11 cellular contexts compared by ENCODE assay signal in the genomic region with DNA sequence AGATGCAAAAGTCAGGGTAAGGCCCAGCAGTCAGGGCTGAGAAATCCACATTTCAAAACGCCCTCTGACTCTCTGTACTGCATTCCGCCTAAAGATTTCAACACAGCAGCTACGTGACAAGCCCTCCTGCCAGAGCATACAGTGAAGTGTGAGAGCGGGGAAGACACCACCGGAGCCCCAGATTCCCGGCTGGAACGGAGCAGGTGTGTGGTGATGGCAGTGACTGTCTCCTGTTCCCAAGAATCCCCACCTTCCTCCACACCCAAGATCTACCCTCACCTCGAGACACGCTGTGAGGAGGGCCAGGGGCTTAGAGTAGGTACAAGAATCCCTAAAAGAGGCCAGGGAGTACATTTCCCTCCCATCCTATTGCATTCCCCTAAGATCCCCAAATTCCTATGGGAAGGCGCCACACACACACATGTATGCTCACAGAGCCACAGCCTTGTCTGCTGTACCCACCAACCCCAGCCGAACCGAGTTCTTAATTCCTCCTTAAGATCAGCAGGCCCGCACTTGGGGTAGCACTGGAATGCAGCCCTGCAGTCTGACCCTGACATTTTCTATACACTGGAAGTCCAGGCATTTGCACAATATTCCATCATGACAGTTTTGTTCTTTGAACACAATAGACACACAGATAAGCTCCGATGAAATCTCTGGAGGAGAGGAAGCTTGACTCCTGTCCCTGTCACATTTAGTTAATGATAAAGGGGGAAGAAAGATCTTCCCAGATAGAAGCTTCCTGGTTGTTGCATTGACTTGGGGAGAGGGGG.
DNase-seq lines count a peak whose midpoint lies in the region; ATAC-seq and TF ChIP-seq lines count a peak whose summit lies in the region.
"Had no signal": no experiment of that assay in that cellular context is flagged by ENCODE, and none has a peak within 500 bp of the region (broad histone marks: within the 10 kb centered on the region; RNA-seq: fewer than 3 reads in every experiment).

No MANE protein-coding gene starts in this region.

- peak overlapping the region; percentile 72 to 78 (median 75) for H3K27ac ChIP-seq in gastrocnemius medialis
- H3K27ac ChIP-seq: 22Rv1, tibial artery had no signal

- H3K4me3 ChIP-seq in gastrocnemius medialis: peak overlapping the region; percentile 4 to 36 (median 6)
- H3K4me3 ChIP-seq: tibial artery had no signal

- in situ Hi-C loops in gastrocnemius medialis (cut with MboI; ENCODE audit: low sequenced_read_pairs in 4 of 4): no loop called here

- POLR2A ChIA-PET in activated CD8-positive, alpha-beta T cell treated with anti-CD3 and anti-CD28 coated beads for 36 hours (lab: Charles Lee): interaction anchor here (0.7 to 2.5 kb wide), 4 partner anchors 9 to 101 kb away, joined by 3 to 8 read pairs (median 4); no protein-coding TSS in a partner anchor

- peak in 1 of 2 donors; percentile 11 for TF ChIP-seq POLR2A in gastrocnemius medialis (IDR thresholded peaks at IDR 0.05)

- CTCF ChIA-PET in activated CD8-positive, alpha-beta T cell treated with anti-CD3 and anti-CD28 coated beads for 36 hours (lab: Charles Lee): interaction anchor here (0.8 to 1.4 kb wide), 3 partner anchors 8 to 119 kb away, joined by 3 to 6 read pairs (median 4); no protein-coding TSS in a partner anchor

- no peak for TF ChIP-seq CTCF in activated CD8-positive, alpha-beta T cell treated with anti-CD3 and anti-CD28 coated beads for 36 hours (IDR thresholded peaks at IDR 0.05)
- TF ChIP-seq CTCF in gastrocnemius medialis (IDR thresholded peaks at IDR 0.05 in 4 of 5, conservative IDR thresholded peaks at IDR 0.05 in 1 of 5): no peak

- H3K9me3 ChIP-seq in gastrocnemius medialis: no peaks in the 10 kb centered on the region
- H3K9me3 ChIP-seq: tibial artery had no signal

- no peaks in the 10 kb centered on the region for H3K27me3 Mint-ChIP-seq in activated CD8-positive, alpha-beta T cell treated with anti-CD3 and anti-CD28 coated beads for 36 hours

- peak; percentile 10 for ATAC-seq in activated CD8-positive, alpha-beta T cell treated with anti-CD3 and anti-CD28 coated beads for 36 hours
- peak; percentile 50 for ATAC-seq in left ventricle myocardium superior
- peak; percentile 61 to 79 for ATAC-seq in gastrocnemius medialis
- no peak for ATAC-seq in HG02623 (IDR thresholded peaks at IDR 0.05; ENCODE audit: unreplicated experiment)

- H3K4me1 Mint-ChIP-seq in activated CD8-positive, alpha-beta T cell treated with anti-CD3 and anti-CD28 coated beads for 36 hours (ENCODE audit: low read depth): peaks cover 85% of the 10 kb centered on the region

- intact Hi-C loops in activated CD8-positive, alpha-beta T cell treated with anti-CD3 and anti-CD28 coated beads for 36 hours (cut with micrococcal nuclease): no loop called here
- intact Hi-C loops in left ventricle myocardium superior (cut with micrococcal nuclease) (no loop called here), gastrocnemius medialis (cut with DNase I; ENCODE audit: low total_unique reads) (loop anchor here (1.0 to 2.0 kb wide), 3 partner anchors 26 to 213 kb away; a partner anchor contains a TSS), posterior cingulate gyrus (cut with DNase I) (no loop called here)

- H3K9me3 Mint-ChIP-seq in activated CD8-positive, alpha-beta T cell treated with anti-CD3 and anti-CD28 coated beads for 36 hours: no peaks in the 10 kb centered on the region

- no peaks in the 10 kb centered on the region for H3K27me3 ChIP-seq in gastrocnemius medialis
- H3K27me3 ChIP-seq: tibial artery had no signal

- H3K27ac Mint-ChIP-seq in activated CD8-positive, alpha-beta T cell treated with anti-CD3 and anti-CD28 coated beads for 36 hours: peak overlapping the region; percentile 82

- no peak overlapping the region for H3K4me3 Mint-ChIP-seq in activated CD8-positive, alpha-beta T cell treated with anti-CD3 and anti-CD28 coated beads for 36 hours

- H3K4me1 ChIP-seq in gastrocnemius medialis: peaks cover 85 to 89% of the 10 kb centered on the region in 2 donors

- H3K36me3 ChIP-seq in gastrocnemius medialis: peaks cover 3 to 20% of the 10 kb centered on the region in 2 donors

- DNase-seq in NOMO-1 treated with DMSO at 0.1 percent for 48 hours (lab: John Stamatoyannopoulos, UW; ENCODE audit: unreplicated experiment) (peak; percentile 20), NOMO-1 treated with dmso at 0.1 percent for 144 hours (lab: John Stamatoyannopoulos, UW; ENCODE audit: unreplicated experiment) (no peak), left ventricle myocardium superior (no peak), gastrocnemius medialis (peak; percentile 59 to 82), NCI-H345 treated with DMSO at 0.1 percent for 48 hours (lab: John Stamatoyannopoulos, UW; ENCODE audit: unreplicated experiment) (no peak), posterior cingulate gyrus (no peak)
- DNase-seq in activated CD8-positive, alpha-beta T cell treated with anti-CD3 and anti-CD28 coated beads for 36 hours: no peak
- DNase-seq: activated effector memory CD4-positive, alpha-beta T cell treated with anti-CD3 and anti-CD28 coated beads, Interleukin-2, amount 50 U/mL, for 16 hours; tibial artery had no signal

- peaks cover 32% of the 10 kb centered on the region for H3K36me3 Mint-ChIP-seq in activated CD8-positive, alpha-beta T cell treated with anti-CD3 and anti-CD28 coated beads for 36 hours (ENCODE audit: low read depth)

Comparison
In these comparisons a context has a peak if more than half of its experiments do, and no peak if none do; other contexts are left out.
1. DNase-seq: peak in NOMO-1 treated with DMSO at 0.1 percent for 48 hours (single experiment) and gastrocnemius medialis (2 of 2); none in NOMO-1 treated with dmso at 0.1 percent for 144 hours (single experiment), activated CD8-positive, alpha-beta T cell treated with anti-CD3 and anti-CD28 coated beads for 36 hours (single experiment), left ventricle myocardium superior (single experiment), NCI-H345 treated with DMSO at 0.1 percent for 48 hours (single experiment) and posterior cingulate gyrus (0 of 10).